ENCODE assay signal across 1 cellular context in the genomic region with DNA sequence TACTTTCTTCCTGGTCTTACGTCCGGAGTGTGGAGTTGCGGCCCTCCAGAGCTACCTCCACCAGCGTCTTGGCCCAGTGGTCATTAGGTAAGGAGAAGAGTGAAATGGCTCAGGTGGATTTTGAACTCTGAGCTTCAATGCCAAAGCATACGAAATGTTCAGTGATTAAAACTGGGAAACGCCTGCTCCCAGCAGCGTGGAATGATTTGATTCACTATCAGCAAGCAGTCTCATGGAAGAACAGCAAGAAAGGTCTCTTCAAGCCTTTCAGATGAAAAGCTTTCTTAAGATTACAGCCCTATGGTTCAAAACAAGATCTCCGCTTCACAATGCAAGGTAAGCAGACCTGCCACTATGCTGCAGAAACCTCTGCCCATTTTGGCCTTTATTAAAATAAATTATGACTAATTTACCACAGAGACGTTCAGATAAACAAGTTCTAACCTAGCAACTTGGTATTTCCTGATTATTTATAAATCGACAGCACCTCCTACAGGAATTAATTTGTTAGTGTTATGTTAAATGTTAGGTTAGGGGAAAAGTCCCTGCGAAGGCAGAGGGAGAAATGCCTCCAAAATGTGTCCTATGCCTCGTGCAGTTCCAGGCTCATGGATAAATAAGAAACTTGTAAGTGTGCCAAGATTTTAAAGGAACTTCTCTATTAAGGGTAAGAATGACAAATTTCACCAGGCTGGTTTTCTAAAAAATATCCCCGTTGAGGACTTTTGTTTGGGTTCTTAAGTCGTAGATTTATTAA.
TF ChIP-seq lines count a peak whose summit lies in the region.

No MANE protein-coding gene starts in this region.

TF ChIP-seq in WTC11, 78 proteins besides CTCF, POLR2A, EP300 and RAD21 (continued from another document):
- TF ChIP-seq, protein P1, sequence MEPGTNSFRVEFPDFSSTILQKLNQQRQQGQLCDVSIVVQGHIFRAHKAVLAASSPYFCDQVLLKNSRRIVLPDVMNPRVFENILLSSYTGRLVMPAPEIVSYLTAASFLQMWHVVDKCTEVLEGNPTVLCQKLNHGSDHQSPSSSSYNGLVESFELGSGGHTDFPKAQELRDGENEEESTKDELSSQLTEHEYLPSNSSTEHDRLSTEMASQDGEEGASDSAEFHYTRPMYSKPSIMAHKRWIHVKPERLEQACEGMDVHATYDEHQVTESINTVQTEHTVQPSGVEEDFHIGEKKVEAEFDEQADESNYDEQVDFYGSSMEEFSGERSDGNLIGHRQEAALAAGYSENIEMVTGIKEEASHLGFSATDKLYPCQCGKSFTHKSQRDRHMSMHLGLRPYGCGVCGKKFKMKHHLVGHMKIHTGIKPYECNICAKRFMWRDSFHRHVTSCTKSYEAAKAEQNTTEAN (CRISPR knock-in tag; IDR thresholded peaks at IDR 0.05): no peak
